ENCODE assay signal across 27 cellular contexts in the genomic region with DNA sequence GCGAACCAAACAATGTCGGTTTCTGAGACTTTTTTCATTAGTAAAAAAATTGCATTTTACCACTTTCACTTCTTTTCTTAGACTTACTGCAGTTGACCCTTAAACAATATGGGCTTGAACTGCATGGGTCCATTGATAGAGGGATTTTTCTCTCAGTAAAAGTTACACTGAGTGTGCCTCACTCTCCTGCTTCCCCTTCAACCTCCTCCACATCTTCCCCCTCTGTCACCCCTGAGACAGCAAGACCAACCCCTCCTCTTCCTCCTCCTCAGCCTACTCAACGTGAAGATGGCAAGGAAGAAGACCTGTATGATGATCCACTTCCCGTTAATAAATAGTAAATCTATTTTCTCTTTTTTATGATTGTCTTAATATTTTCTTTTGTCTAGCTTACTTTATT.
"Had no signal": no experiment of that assay in that cellular context is flagged by ENCODE, and none has a peak within 500 bp of the region (broad histone marks: within the 10 kb centered on the region; RNA-seq: fewer than 3 reads in every experiment).

No MANE protein-coding gene starts in this region.

- H3K27me3 Mint-ChIP-seq: activated CD4-positive, alpha-beta T cell treated with anti-CD3 and anti-CD28 coated beads, Interleukin-2, amount 10 ng/mL, durations not matched to agents 7 days and 5 days; activated CD8-positive, alpha-beta memory T cell treated with anti-CD3 and anti-CD28 coated beads, Interleukin-2, amount 10 ng/mL, durations not matched to agents 7 days and 5 days; activated CD8-positive, alpha-beta T cell treated with anti-CD3 and anti-CD28 coated beads for 36 hours; activated naive CD8-positive, alpha-beta T cell treated with anti-CD3 and anti-CD28 coated beads, Interleukin-2, amount 50 U/mL, for 24 hours had no signal

- H3K27me3 ChIP-seq: cardiac muscle cell, esophagus squamous epithelium, gastrocnemius medialis, pancreas, right atrium auricular region, upper lobe of left lung had no signal

- H3K4me1 Mint-ChIP-seq: endodermal cell, mesothelial cell of epicardium had no signal

- H3K9me3 ChIP-seq: esophagus squamous epithelium, gastrocnemius medialis, pancreas, psoas muscle, right atrium auricular region, thoracic aorta, upper lobe of left lung had no signal

- H3K36me3 ChIP-seq: cardiac muscle cell, esophagus squamous epithelium, gastrocnemius medialis, pancreas, right atrium auricular region, thoracic aorta, upper lobe of left lung had no signal

- H3K4me3 ChIP-seq: cardiac muscle cell, esophagus squamous epithelium, gastrocnemius medialis, pancreas, psoas muscle, right atrium auricular region, thoracic aorta, upper lobe of left lung had no signal

- H3K9me3 Mint-ChIP-seq: activated CD4-positive, alpha-beta T cell treated with anti-CD3 and anti-CD28 coated beads, Interleukin-2, amount 10 ng/mL, durations not matched to agents 7 days and 5 days; activated CD8-positive, alpha-beta T cell treated with anti-CD3 and anti-CD28 coated beads for 36 hours; activated naive CD8-positive, alpha-beta T cell treated with anti-CD3 and anti-CD28 coated beads, Interleukin-2, amount 50 U/mL, for 24 hours; activated T-helper 1 cell treated with anti-CD3 and anti-CD28 coated beads, Interleukin-12 subunit alpha, Interleukin-12 subunit beta, Interleukin-2, Interleukin-4 antibody, amounts not matched to agents 30 ng/mL and 10 ng/mL and 1 ng/mL, durations not matched to agents 14 hours and 24 hours and 36 hours; endodermal cell; mesothelial cell of epicardium; naive thymus-derived CD8-positive, alpha-beta T cell had no signal

- H3K27ac ChIP-seq: cardiac muscle cell, esophagus squamous epithelium, gastrocnemius medialis, pancreas, psoas muscle, right atrium auricular region, thoracic aorta, upper lobe of left lung had no signal

- H3K4me1 ChIP-seq: gastrocnemius medialis, pancreas, psoas muscle, right atrium auricular region, upper lobe of left lung had no signal

- ATAC-seq: activated CD4-positive, CD25-positive, alpha-beta regulatory T cell treated with anti-CD3 and anti-CD28 coated beads, Interleukin-2, amount 50 U/mL, for 24 hours; activated CD8-positive, alpha-beta memory T cell treated with anti-CD3 and anti-CD28 coated beads, Interleukin-2, amount 10 ng/mL, durations not matched to agents 7 days and 5 days; activated CD8-positive, alpha-beta T cell treated with anti-CD3 and anti-CD28 coated beads for 36 hours; activated naive CD8-positive, alpha-beta T cell treated with anti-CD3 and anti-CD28 coated beads, Interleukin-2, amount 50 U/mL, for 24 hours; gastrocnemius medialis; left ventricle myocardium superior; naive thymus-derived CD8-positive, alpha-beta T cell; pancreas; psoas muscle had no signal

- H3K27ac Mint-ChIP-seq: activated CD4-positive, alpha-beta T cell treated with anti-CD3 and anti-CD28 coated beads, Interleukin-2, amount 10 ng/mL, durations not matched to agents 7 days and 5 days; activated CD8-positive, alpha-beta memory T cell treated with anti-CD3 and anti-CD28 coated beads, Interleukin-2, amount 10 ng/mL, durations not matched to agents 7 days and 5 days; activated CD8-positive, alpha-beta T cell treated with anti-CD3 and anti-CD28 coated beads for 36 hours; activated naive CD8-positive, alpha-beta T cell treated with anti-CD3 and anti-CD28 coated beads, Interleukin-2, amount 50 U/mL, for 24 hours; activated T-helper 1 cell treated with anti-CD3 and anti-CD28 coated beads, Interleukin-12 subunit alpha, Interleukin-12 subunit beta, Interleukin-2, Interleukin-4 antibody, amounts not matched to agents 30 ng/mL and 10 ng/mL and 1 ng/mL, durations not matched to agents 14 hours and 24 hours and 36 hours; endodermal cell; mesothelial cell of epicardium had no signal

- H3K36me3 Mint-ChIP-seq: mesothelial cell of epicardium had no signal

- H3K4me3 Mint-ChIP-seq: activated CD4-positive, alpha-beta T cell treated with anti-CD3 and anti-CD28 coated beads, Interleukin-2, amount 10 ng/mL, durations not matched to agents 7 days and 5 days; activated CD8-positive, alpha-beta memory T cell treated with anti-CD3 and anti-CD28 coated beads, Interleukin-2, amount 10 ng/mL, durations not matched to agents 7 days and 5 days; activated CD8-positive, alpha-beta T cell treated with anti-CD3 and anti-CD28 coated beads for 36 hours; activated naive CD8-positive, alpha-beta T cell treated with anti-CD3 and anti-CD28 coated beads, Interleukin-2, amount 50 U/mL, for 24 hours; activated T-helper 1 cell treated with anti-CD3 and anti-CD28 coated beads, Interleukin-12 subunit alpha, Interleukin-12 subunit beta, Interleukin-2, Interleukin-4 antibody, amounts not matched to agents 30 ng/mL and 10 ng/mL and 1 ng/mL, durations not matched to agents 14 hours and 24 hours and 36 hours; endodermal cell; mesothelial cell of epicardium; naive thymus-derived CD8-positive, alpha-beta T cell had no signal

- DNase-seq: activated CD4-positive, alpha-beta T cell treated with anti-CD3 and anti-CD28 coated beads, Interleukin-2, amount 10 ng/mL, durations not matched to agents 7 days and 5 days; activated CD8-positive, alpha-beta memory T cell treated with anti-CD3 and anti-CD28 coated beads, Interleukin-2, amount 10 ng/mL, durations not matched to agents 7 days and 5 days; activated CD8-positive, alpha-beta T cell treated with anti-CD3 and anti-CD28 coated beads for 36 hours; activated gamma-delta T cell; activated naive CD4-positive, alpha-beta T cell treated with anti-CD3 and anti-CD28 coated beads, Interleukin-2, amount 50 U/mL, for 16 hours; activated naive CD8-positive, alpha-beta T cell treated with anti-CD3 and anti-CD28 coated beads, Interleukin-2, amount 50 U/mL, for 24 hours; activated T-cell treated with anti-CD3 and anti-CD28 coated beads for 4 hours; cortex of kidney; endodermal cell; esophagus squamous epithelium; gastrocnemius medialis; hippocampal formation; left ventricle myocardium superior; mammary epithelial cell; naive thymus-derived CD8-positive, alpha-beta T cell; pancreas; psoas muscle; stimulated activated CD4-positive, alpha-beta T cell treated with anti-CD3 and anti-CD28 coated beads, Interleukin-4, amount 100 ng/mL, for 24 hours; stimulated activated naive CD4-positive, alpha-beta T cell treated with Interleukin-2 at 50 U/mL for 16 hours; T1000; upper lobe of left lung had no signal
